17 cellular contexts compared by ENCODE assay signal in the genomic region with DNA sequence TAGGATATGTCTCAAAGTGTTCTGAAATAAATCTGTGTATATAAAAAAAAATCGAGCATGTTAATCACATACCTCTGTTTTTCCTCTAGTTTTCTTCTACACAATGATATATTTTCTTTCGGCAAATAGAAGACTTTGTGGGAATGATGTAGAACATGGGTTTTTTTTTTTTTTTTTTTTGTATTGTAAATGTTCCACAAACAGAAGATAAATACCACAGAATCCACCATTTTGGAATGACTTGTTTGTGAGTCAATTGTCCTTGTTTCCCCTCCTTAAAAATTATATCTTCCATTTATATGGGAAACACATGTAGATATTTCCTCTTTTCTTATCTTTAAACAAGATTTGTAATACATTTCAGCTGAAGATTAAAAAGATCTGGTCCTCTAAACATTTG.
DNase-seq lines count a peak whose midpoint lies in the region; ATAC-seq, FAIRE-seq and TF ChIP-seq lines count a peak whose summit lies in the region.
"Had no signal": no experiment of that assay in that cellular context is flagged by ENCODE, and none has a peak within 500 bp of the region (broad histone marks: within the 10 kb centered on the region; RNA-seq: fewer than 3 reads in every experiment).

No MANE protein-coding gene starts in this region.

- intact Hi-C loops in sigmoid colon (cut with DNase I), result no loop called here

- no peak for TF ChIP-seq POLR2A in sigmoid colon (IDR thresholded peaks at IDR 0.05)

- H3K9me3 Mint-ChIP-seq in astrocyte (ENCODE audit: unreplicated experiment), result peaks cover 4% of the 10 kb centered on the region
- H3K9me3 Mint-ChIP-seq: naive thymus-derived CD8-positive, alpha-beta T cell; T-helper 2 cell treated with Interferon-gamma antibody and Interleukin-4, amounts not matched to agents 5 μg/mL and 100 μg/mL, for 36 hours had no signal

- H2AFZ ChIP-seq in astrocyte (ENCODE audit: low read depth, low read length), result peak overlapping the region; percentile 54

- H3K4me1 ChIP-seq in astrocyte (ENCODE audit: insufficient read depth, low read length), result peaks cover 17% of the 10 kb centered on the region
- peaks cover 0 to 15% (median 12%) of the 10 kb centered on the region in 4 donors for H3K4me1 ChIP-seq in sigmoid colon

- no peaks in the 10 kb centered on the region for H3K27me3 Mint-ChIP-seq in astrocyte (ENCODE audit: low read depth, unreplicated experiment)

- no peaks in the 10 kb centered on the region for H3K79me2 ChIP-seq in astrocyte (ENCODE audit: insufficient read depth, low read length)

- no peaks in the 10 kb centered on the region for H4K20me1 ChIP-seq in astrocyte (ENCODE audit: insufficient read depth, low read length)

- no peak for TF ChIP-seq EP300 in sigmoid colon (IDR thresholded peaks at IDR 0.05)

- no peaks in the 10 kb centered on the region for H3K9me3 ChIP-seq in astrocyte (ENCODE audit: insufficient read depth, low read depth, low read length)
- H3K9me3 ChIP-seq in sigmoid colon, result no peaks in the 10 kb centered on the region

- H3K36me3 Mint-ChIP-seq in astrocyte (ENCODE audit: low read depth, unreplicated experiment), result no peaks in the 10 kb centered on the region
- H3K36me3 Mint-ChIP-seq: activated naive CD8-positive, alpha-beta T cell treated with anti-CD3 and anti-CD28 coated beads, Interleukin-2, amount 10 ng/mL, durations not matched to agents 7 days and 5 days; naive thymus-derived CD8-positive, alpha-beta T cell; stimulated activated naive B cell treated with anti-CD40 and anti-IgM and Interleukin-4, amounts not matched to agents 10 μg/mL and 1 μg/mL and 100 μg/mL, for 72 hours had no signal

- H3K36me3 ChIP-seq in astrocyte (ENCODE audit: insufficient read depth, low read length), result no peaks in the 10 kb centered on the region
- H3K36me3 ChIP-seq in sigmoid colon, result no peaks in the 10 kb centered on the region

- peak; percentile 63 for FAIRE-seq in astrocyte (lab: Jason Lieb, UNC)
- FAIRE-seq: colon, RCC 7860 had no signal

- H3K4me3 ChIP-seq in astrocyte (ENCODE audit: insufficient read depth, low read depth, low read length) (peak overlapping the region; percentile 19), foreskin fibroblast (ENCODE audit: low read depth in 1 of 2, low read length in 2 of 2) (peak overlapping the region; percentile 28 to 45), sigmoid colon (no peak overlapping the region)

- peaks cover 20% of the 10 kb centered on the region for H3K4me1 Mint-ChIP-seq in astrocyte (ENCODE audit: low read depth, unreplicated experiment)
- H3K4me1 Mint-ChIP-seq: activated naive CD8-positive, alpha-beta T cell treated with anti-CD3 and anti-CD28 coated beads, Interleukin-2, amount 10 ng/mL, durations not matched to agents 7 days and 5 days; stimulated activated naive B cell treated with anti-CD40 and anti-IgM and Interleukin-4, amounts not matched to agents 10 μg/mL and 1 μg/mL and 100 μg/mL, for 72 hours had no signal

- peak overlapping the region; percentile 96 for H3K27ac Mint-ChIP-seq in astrocyte (ENCODE audit: unreplicated experiment)
- H3K27ac Mint-ChIP-seq: activated naive CD8-positive, alpha-beta T cell treated with anti-CD3 and anti-CD28 coated beads, Interleukin-2, amount 10 ng/mL, durations not matched to agents 7 days and 5 days; naive thymus-derived CD8-positive, alpha-beta T cell; stimulated activated naive B cell treated with anti-CD40 and anti-IgM and Interleukin-4, amounts not matched to agents 10 μg/mL and 1 μg/mL and 100 μg/mL, for 72 hours; T-helper 2 cell treated with Interferon-gamma antibody and Interleukin-4, amounts not matched to agents 5 μg/mL and 100 μg/mL, for 36 hours had no signal

- TF ChIP-seq CTCF in astrocyte (IDR thresholded peaks at IDR 0.05; ENCODE audit: insufficient read depth, low read depth, low read length) (no peak), foreskin fibroblast (IDR thresholded peaks at IDR 0.05; ENCODE audit: low read depth, low read length) (no peak), sigmoid colon (IDR thresholded peaks at IDR 0.05) (no peak)

- no peak overlapping the region for H3K4me3 Mint-ChIP-seq in astrocyte (ENCODE audit: unreplicated experiment)
- H3K4me3 Mint-ChIP-seq: activated naive CD8-positive, alpha-beta T cell treated with anti-CD3 and anti-CD28 coated beads, Interleukin-2, amount 10 ng/mL, durations not matched to agents 7 days and 5 days; naive thymus-derived CD8-positive, alpha-beta T cell; stimulated activated naive B cell treated with anti-CD40 and anti-IgM and Interleukin-4, amounts not matched to agents 10 μg/mL and 1 μg/mL and 100 μg/mL, for 72 hours; T-helper 2 cell treated with Interferon-gamma antibody and Interleukin-4, amounts not matched to agents 5 μg/mL and 100 μg/mL, for 36 hours had no signal

- H3K27me3 ChIP-seq in astrocyte (ENCODE audit: insufficient read depth, low read length), result no peaks in the 10 kb centered on the region
- H3K27me3 ChIP-seq in sigmoid colon, result no peaks in the 10 kb centered on the region

- ATAC-seq in HG03342 (IDR thresholded peaks at IDR 0.05; ENCODE audit: unreplicated experiment) (no peak), HG03442 (IDR thresholded peaks at IDR 0.05; ENCODE audit: unreplicated experiment) (no peak)
- ATAC-seq: naive thymus-derived CD8-positive, alpha-beta T cell; stimulated activated naive B cell treated with anti-CD40 and anti-IgM and Interleukin-4, amounts not matched to agents 10 μg/mL and 1 μg/mL and 100 μg/mL, for 72 hours had no signal

- H3K4me2 ChIP-seq in astrocyte (ENCODE audit: low read length), result peak overlapping the region; percentile 72

- 86 to 92% methylated on average over 2 of the region's 2 CpGs for WGBS in sigmoid colon, 2 donors

- H3K9ac ChIP-seq in astrocyte (ENCODE audit: low read length), result peak overlapping the region; percentile 74

- DNase-seq in HS-5 (ENCODE audit: low read depth) (peak; percentile 33), astrocyte (ENCODE audit: low read depth) (no peak), foreskin fibroblast (peak; percentile 8 to 30), sigmoid colon (no peak), NCI-H82 (lab: John Stamatoyannopoulos, UW) (no peak)
- DNase-seq in activated CD8-positive, alpha-beta memory T cell treated with anti-CD3 and anti-CD28 coated beads, Interleukin-2, amount 50 U/mL, for 48 hours, result no peak
- DNase-seq: activated CD4-positive, alpha-beta T cell treated with anti-CD3 and anti-CD28 coated beads for 4 hours; activated naive CD8-positive, alpha-beta T cell treated with anti-CD3 and anti-CD28 coated beads, Interleukin-2, amount 10 ng/mL, durations not matched to agents 7 days and 5 days; activated T-cell treated with anti-CD3 and anti-CD28 coated beads for 4 hours; erythroblast; naive thymus-derived CD8-positive, alpha-beta T cell; stimulated activated naive B cell treated with anti-CD40 and anti-IgM and Interleukin-4, amounts not matched to agents 10 μg/mL and 1 μg/mL and 100 μg/mL, for 72 hours had no signal

- H3K27ac ChIP-seq in astrocyte (ENCODE audit: low read depth, low read length) (peak overlapping the region; percentile 97), sigmoid colon (peak overlapping the region in 3 of 4 donors; percentile 27 to 48 (median 41))

Comparison
In these comparisons a context has a peak if more than half of its experiments do, and no peak if none do; other contexts are left out.
1. DNase-seq: peak in HS-5 (single experiment) and foreskin fibroblast (2 of 2); none in astrocyte (single experiment), sigmoid colon (single experiment), activated CD8-positive, alpha-beta memory T cell treated with anti-CD3 and anti-CD28 coated beads, Interleukin-2, amount 50 U/mL, for 48 hours (single experiment) and NCI-H82 (single experiment).
2. H3K4me3 ChIP-seq: peak in astrocyte (single experiment) and foreskin fibroblast (2 of 2); none in sigmoid colon (0 of 4).